3 cellular contexts compared by ENCODE assay signal in genomic region chr1:53660666-53661065, GRCh38.
TF ChIP-seq lines count a peak whose summit lies in the region.

No MANE protein-coding gene starts in this region.

TF ChIP-seq in HEK293, 187 proteins besides CTCF, POLR2A, EP300 and RAD21:
- no peak for TF ChIP-seq INSM2 (tag by site-specific recombination; IDR thresholded peaks at IDR 0.05)
- TF ChIP-seq ZIC2 (tag by site-specific recombination; IDR thresholded peaks at IDR 0.05): peak; percentile 88

TF ChIP-seq in H1, 55 proteins besides CTCF, POLR2A, EP300 and RAD21:
- TF ChIP-seq KDM5A (IDR thresholded peaks at IDR 0.05; ENCODE audit: low read length) (no peak), SP1 (IDR thresholded peaks at IDR 0.05; ENCODE audit: low read depth, low read length) (no peak), GABPA (IDR thresholded peaks at IDR 0.05; ENCODE audit: borderline replicate concordance, insufficient read depth, low read length) (no peak), CBX8 (IDR thresholded peaks at IDR 0.05; ENCODE audit: borderline replicate concordance, low read depth, low read length) (no peak), POU5F1 (IDR thresholded peaks at IDR 0.05; ENCODE audit: low read depth, low read length) (no peak), BRCA1 (IDR thresholded peaks at IDR 0.05; ENCODE audit: low read depth, low read length) (no peak), CHD2 (IDR thresholded peaks at IDR 0.05; ENCODE audit: low read length) (no peak), EGR1 (IDR thresholded peaks at IDR 0.05; ENCODE audit: borderline replicate concordance, low read depth, low read length) (no peak), CHD1 (IDR thresholded peaks at IDR 0.05; ENCODE audit: low read depth, low read length) (no peak)
TF ChIP-seq in H1: peak in this region for 0.

TF ChIP-seq in SK-N-SH, 30 proteins besides CTCF, POLR2A, EP300 and RAD21:
- TF ChIP-seq RCOR1 (IDR thresholded peaks at IDR 0.05; ENCODE audit: low read length) (no peak), NRF1 (IDR thresholded peaks at IDR 0.05; ENCODE audit: low read depth, low read length) (no peak), SMC3 (IDR thresholded peaks at IDR 0.05; ENCODE audit: low read depth, low read length) (no peak), FOSL2 (IDR thresholded peaks at IDR 0.05; ENCODE audit: borderline replicate concordance, low read depth) (no peak), USF2 (IDR thresholded peaks at IDR 0.05; ENCODE audit: borderline replicate concordance, low read depth, low read length) (no peak), TAF1 (IDR thresholded peaks at IDR 0.05; ENCODE audit: borderline replicate concordance, low read depth, low read length) (no peak)
